24 cellular contexts compared by ENCODE assay signal in genomic region chr3:88231207-88231606, GRCh38.
DNase-seq lines count a peak whose midpoint lies in the region; ATAC-seq and TF ChIP-seq lines count a peak whose summit lies in the region.
"Had no signal": no experiment of that assay in that cellular context is flagged by ENCODE, and none has a peak within 500 bp of the region (broad histone marks: within the 10 kb centered on the region; RNA-seq: fewer than 3 reads in every experiment).

No MANE protein-coding gene starts in this region.

- no peaks in the 10 kb centered on the region for H3K23me2 ChIP-seq in H9 (ENCODE audit: insufficient read length, low read depth, low read length, poor library complexity, severe bottlenecking)

- no peak for TF ChIP-seq CTCF in H9 (conservative IDR thresholded peaks at IDR 0.05)
- no peak for TF ChIP-seq CTCF in RWPE1 (conservative IDR thresholded peaks at IDR 0.05; ENCODE audit: low read depth)

- H3K79me1 ChIP-seq in H9 (ENCODE audit: insufficient read depth, low read depth, low read length, poor library complexity, severe bottlenecking) (no peaks in the 10 kb centered on the region), mesendoderm (ENCODE audit: low read length) (no peaks in the 10 kb centered on the region)

- no peak overlapping the region for H4K8ac ChIP-seq in H9 (replicated peaks; ENCODE audit: insufficient read length, low read depth, low read length)
- no peak overlapping the region for H4K8ac ChIP-seq in mesendoderm (ENCODE audit: low read depth, low read length)

- no peak overlapping the region for H4K91ac ChIP-seq in H9 (ENCODE audit: insufficient read length, low read depth, low read length)

- CTCF ChIA-PET in RWPE1 (lab: Yijun Ruan, JAX) = no interaction called here

- no peak overlapping the region for H3K14ac ChIP-seq in H9 (ENCODE audit: insufficient read depth, low read length)

- H2AFZ ChIP-seq in H9 (ENCODE audit: low read length) = no peak overlapping the region

- peaks cover 3% of the 10 kb centered on the region; the same call in 1 of the 2 replicates for H3K4me1 ChIP-seq in H9 (ENCODE audit: insufficient read depth, low read length)
- no peaks in the 10 kb centered on the region for H3K4me1 ChIP-seq in mesendoderm (ENCODE audit: control insufficient read depth, low read depth, low read length)
- H3K4me1 ChIP-seq: gastroesophageal sphincter had no signal

- H3K4me2 ChIP-seq in H9 (ENCODE audit: insufficient read depth, insufficient read length, low read length) (no peak overlapping the region), mesendoderm (ENCODE audit: low read length) (no peak overlapping the region)
- H3K4me2 ChIP-seq: SK-N-SH had no signal

- H3K27ac Mint-ChIP-seq in H9 = peak overlapping the region in 2 of 3 experiments; percentile 27 to 49; a peak in 1 of 7 replicates
- H3K27ac Mint-ChIP-seq: activated naive CD8-positive, alpha-beta T cell; activated T-helper 2 cell treated with anti-CD3 and anti-CD28 coated beads, Interferon-gamma antibody, Interleukin-2, Interleukin-4, amounts not matched to agents 10 μg/mL and 5 μg/mL and 100 μg/mL, durations not matched to agents 14 hours and 24 hours and 36 hours; CD4-positive, CD25-positive, alpha-beta regulatory T cell; memory B cell; progenitor cell of endocrine pancreas had no signal

- no peak overlapping the region for H2BK12ac ChIP-seq in H9 (ENCODE audit: insufficient read length, low read depth, low read length)

- H2AK5ac ChIP-seq in H9 (ENCODE audit: insufficient read length, low read length) = no peak overlapping the region
- no peak overlapping the region for H2AK5ac ChIP-seq in mesendoderm (ENCODE audit: low read length)

- H3K4me3 Mint-ChIP-seq in H9 = no peak overlapping the region
- H3K4me3 Mint-ChIP-seq: activated naive CD8-positive, alpha-beta T cell; CD4-positive, CD25-positive, alpha-beta regulatory T cell; memory B cell had no signal

- H2BK120ac ChIP-seq in H9 (ENCODE audit: low read depth, low read length, poor library complexity, severe bottlenecking) (no peak overlapping the region), mesendoderm (ENCODE audit: low read depth, low read length) (no peak overlapping the region)

- H3K36me3 ChIP-seq in mesendoderm (ENCODE audit: control insufficient read depth, insufficient read depth, low read length) = no peaks in the 10 kb centered on the region
- H3K36me3 ChIP-seq: gastroesophageal sphincter had no signal

- no peaks in the 10 kb centered on the region; a peak in 1 of 7 replicates for H3K36me3 Mint-ChIP-seq in H9 (ENCODE audit: insufficient read depth in 1 of 3, low read depth in 3 of 3)
- H3K36me3 Mint-ChIP-seq: activated naive CD8-positive, alpha-beta T cell; CD4-positive, CD25-positive, alpha-beta regulatory T cell; memory B cell had no signal

- H4K20me1 ChIP-seq in H9 (ENCODE audit: control insufficient read depth, insufficient read depth, insufficient read length) = no peaks in the 10 kb centered on the region

- H2BK5ac ChIP-seq in H9 (ENCODE audit: insufficient read length, low read length) (no peak overlapping the region), mesendoderm (ENCODE audit: low read length) (no peak overlapping the region)

- H3K27me3 ChIP-seq in H9 (ENCODE audit: insufficient read depth, low read length) (no peaks in the 10 kb centered on the region), mesendoderm (ENCODE audit: insufficient read depth, low read length, poor library complexity) (no peaks in the 10 kb centered on the region)
- H3K27me3 ChIP-seq: gastroesophageal sphincter had no signal

- H3K9me3 ChIP-seq in H9 (ENCODE audit: control insufficient read depth, low read depth, low read length) = no peaks in the 10 kb centered on the region
- H3K9me3 ChIP-seq: gastroesophageal sphincter, SK-N-SH had no signal

- H4K5ac ChIP-seq in H9 (ENCODE audit: insufficient read length, low read depth, low read length) (no peak overlapping the region), mesendoderm (ENCODE audit: low read length) (no peak overlapping the region)

- H3K27me3 Mint-ChIP-seq in H9 (ENCODE audit: low read depth) = no peaks in the 10 kb centered on the region
- H3K27me3 Mint-ChIP-seq: CD4-positive, CD25-positive, alpha-beta regulatory T cell; memory B cell; progenitor cell of endocrine pancreas had no signal

- H3K9ac ChIP-seq in H9 (ENCODE audit: extremely low read depth, insufficient read length, low read length) = no peak overlapping the region
- H3K9ac ChIP-seq in mesendoderm (ENCODE audit: low read length) = no peak overlapping the region
- H3K9ac ChIP-seq: SK-N-SH had no signal

- no peak for DNase-seq in H9
- peak; percentile 4 for DNase-seq in RWPE1 (ENCODE audit: low spot score)
- peak; percentile 14 for DNase-seq in epithelial cell of prostate (ENCODE audit: low read depth, low spot score)
- peak; percentile 87 for DNase-seq in mesendoderm
- DNase-seq in cardiac septum (ENCODE audit: low spot score) = no peak
- no peak for DNase-seq in NCI-H2171 (lab: John Stamatoyannopoulos, UW)
- no peak for DNase-seq in SKM-1 treated with dmso at 0.1 percent for 144 hours (lab: John Stamatoyannopoulos, UW; ENCODE audit: unreplicated experiment)
- DNase-seq: activated CD4-positive, alpha-beta T cell treated with anti-CD3 and anti-CD28 coated beads, Interleukin-2, amount 50 U/mL, for 4 hours; activated CD4-positive, CD25-positive, alpha-beta regulatory T cell; activated CD8-positive, alpha-beta memory T cell treated with anti-CD3 and anti-CD28 coated beads, Interleukin-2, amount 50 U/mL, for 4 hours; aorta; CD4-positive, CD25-positive, alpha-beta regulatory T cell; cerebellar nuclear complex; KG1; NCI-H524 treated with DMSO at 0.1 percent for 48 hours; SK-N-SH; T-helper 9 cell; trophoblast cell had no signal

- no peak overlapping the region for H3K4me3 ChIP-seq in mesendoderm (ENCODE audit: low read length)
- H3K4me3 ChIP-seq: gastroesophageal sphincter had no signal

- peaks cover 5 to 10% of the 10 kb centered on the region in 2 experiments for H3K4me1 Mint-ChIP-seq in H9
- H3K4me1 Mint-ChIP-seq: CD4-positive, CD25-positive, alpha-beta regulatory T cell; memory B cell had no signal

- H3K56ac ChIP-seq in H9 (ENCODE audit: insufficient read length, low read depth, low read length) (no peak overlapping the region), mesendoderm (ENCODE audit: low read length) (no peak overlapping the region)

- H3K18ac ChIP-seq in H9 (ENCODE audit: insufficient read length, low read depth, low read length) (no peak overlapping the region), mesendoderm (ENCODE audit: low read length) (no peak overlapping the region)

- POLR2A ChIA-PET in RWPE1 (lab: Yijun Ruan, JAX; ENCODE audit: low non-redundant PET) = no interaction called here

- H2BK15ac ChIP-seq in H9 (ENCODE audit: low read depth, low read length) (no peak overlapping the region), mesendoderm (replicated peaks; ENCODE audit: low read depth) (no peak overlapping the region)

- H3K4ac ChIP-seq in H9 (ENCODE audit: low read depth, low read length) = no peak overlapping the region
- H3K4ac ChIP-seq in mesendoderm (ENCODE audit: low read depth, low read length) = no peak overlapping the region

- H3K9me3 Mint-ChIP-seq in H9 = no peaks in the 10 kb centered on the region
- H3K9me3 Mint-ChIP-seq: activated T-helper 2 cell treated with anti-CD3 and anti-CD28 coated beads, Interferon-gamma antibody, Interleukin-2, Interleukin-4, amounts not matched to agents 10 μg/mL and 5 μg/mL and 100 μg/mL, durations not matched to agents 14 hours and 24 hours and 36 hours; memory B cell had no signal

- intact Hi-C loops in cardiac septum (cut with DNase I) = no loop called here

- H3T11ph ChIP-seq in H9 (ENCODE audit: low read length) = no peak overlapping the region

- no CpG with 5 or more reads among the region's 4 CpGs for WGBS in H9 (ENCODE audit: extremely low coverage, insufficient read length, low lambda C conversion rate)
- WGBS in mesendoderm (ENCODE audit: extremely low coverage, insufficient coverage, low lambda C conversion rate) = no CpG with 5 or more reads among the region's 4 CpGs

- no peak for ATAC-seq in GM21786 (IDR thresholded peaks at IDR 0.05; ENCODE audit: unreplicated experiment)
- ATAC-seq: gastroesophageal sphincter had no signal

- no peak overlapping the region for H3K23ac ChIP-seq in H9 (ENCODE audit: insufficient read length, low read depth, low read length)
- no peak overlapping the region for H3K23ac ChIP-seq in mesendoderm (ENCODE audit: low read length)

- H3K27ac ChIP-seq in H9 (ENCODE audit: insufficient read length, low read depth, low read length) (no peak overlapping the region), RWPE1 (no peak overlapping the region), epithelial cell of prostate (no peak overlapping the region), mesendoderm (ENCODE audit: low read depth, low read length) (no peak overlapping the region)
- H3K27ac ChIP-seq: gastroesophageal sphincter had no signal

- H3K79me2 ChIP-seq in H9 (ENCODE audit: insufficient read depth, low read length) (no peaks in the 10 kb centered on the region), mesendoderm (ENCODE audit: control insufficient read depth, insufficient read depth, low read length) (no peaks in the 10 kb centered on the region)

- no peak overlapping the region for H2BK20ac ChIP-seq in H9 (ENCODE audit: low read depth, low read length, poor library complexity, severe bottlenecking)

Comparison
In these comparisons a context has a peak if more than half of its experiments do, and no peak if none do; other contexts are left out.
1. DNase-seq: peak in RWPE1 (single experiment), epithelial cell of prostate (single experiment) and mesendoderm (single experiment); none in H9 (single experiment), cardiac septum (single experiment), NCI-H2171 (single experiment) and SKM-1 treated with dmso at 0.1 percent for 144 hours (single experiment).